ENCODE assay signal across 17 cellular contexts in genomic region chr1:210263963-210264362, GRCh38. TPM values are rescaled to one million over a fixed set of nuclear protein-coding genes. Genes with fewer than 3 reads are reported as not detected.
"Had no signal": no experiment of that assay in that cellular context is flagged by ENCODE, and none has a peak within 500 bp of the region (broad histone marks: within the 10 kb centered on the region; RNA-seq: fewer than 3 reads in every experiment).

No MANE protein-coding gene starts in this region.

- H3K36me3 Mint-ChIP-seq: activated CD4-positive, alpha-beta memory T cell treated with anti-CD3 and anti-CD28 coated beads for 36 hours; activated naive CD4-positive, alpha-beta T cell treated with anti-CD3 and anti-CD28 coated beads, Interleukin-2, amount 10 ng/mL, durations not matched to agents 7 days and 5 days; naive thymus-derived CD8-positive, alpha-beta T cell had no signal

- DNase-seq: activated CD4-positive, alpha-beta memory T cell treated with anti-CD3 and anti-CD28 coated beads for 36 hours; activated CD4-positive, alpha-beta T cell treated with anti-CD3 and anti-CD28 coated beads for 48 hours; activated effector memory CD4-positive, alpha-beta T cell treated with anti-CD3 and anti-CD28 coated beads, Interleukin-2, amount 50 U/mL, for 16 hours; activated naive CD4-positive, alpha-beta T cell treated with anti-CD3 and anti-CD28 coated beads, Interleukin-2, amount 10 ng/mL, durations not matched to agents 7 days and 5 days; amygdala; cerebellar nuclear complex; cortex of kidney; heart right ventricle; kidney; lower lobe of right lung; naive thymus-derived CD8-positive, alpha-beta T cell; stimulated activated CD4-positive, alpha-beta T cell treated with anti-CD3 and anti-CD28 coated beads, Interleukin-12 subunit alpha, Interleukin-12 subunit beta, amount 100 ng/mL, for 4 hours; stimulated activated CD4-positive, alpha-beta T cell treated with anti-CD3 and anti-CD28 coated beads, Interleukin-1b, Interleukin-23, amount 100 ng/mL, for 48 hours had no signal

- H3K9me3 ChIP-seq: heart right ventricle, lower lobe of right lung, thoracic aorta had no signal

- H3K4me3 ChIP-seq: lower lobe of right lung, thoracic aorta had no signal

- H3K27ac Mint-ChIP-seq: activated CD4-positive, alpha-beta memory T cell treated with anti-CD3 and anti-CD28 coated beads for 36 hours; activated naive CD4-positive, alpha-beta T cell treated with anti-CD3 and anti-CD28 coated beads, Interleukin-2, amount 10 ng/mL, durations not matched to agents 7 days and 5 days; naive thymus-derived CD8-positive, alpha-beta T cell; progenitor cell of endocrine pancreas had no signal

- H3K27ac ChIP-seq: epithelial cell of prostate, lower lobe of right lung had no signal

- H3K36me3 ChIP-seq: heart right ventricle, lower lobe of right lung, thoracic aorta had no signal

- ATAC-seq: heart right ventricle; lower lobe of right lung; naive thymus-derived CD8-positive, alpha-beta T cell had no signal

- H3K4me1 Mint-ChIP-seq: activated naive CD4-positive, alpha-beta T cell treated with anti-CD3 and anti-CD28 coated beads, Interleukin-2, amount 10 ng/mL, durations not matched to agents 7 days and 5 days; naive thymus-derived CD8-positive, alpha-beta T cell had no signal

- H3K4me3 Mint-ChIP-seq: activated CD4-positive, alpha-beta memory T cell treated with anti-CD3 and anti-CD28 coated beads for 36 hours; activated naive CD4-positive, alpha-beta T cell treated with anti-CD3 and anti-CD28 coated beads, Interleukin-2, amount 10 ng/mL, durations not matched to agents 7 days and 5 days; naive thymus-derived CD8-positive, alpha-beta T cell had no signal

- H3K9me3 Mint-ChIP-seq: activated CD4-positive, alpha-beta memory T cell treated with anti-CD3 and anti-CD28 coated beads for 36 hours; activated naive CD4-positive, alpha-beta T cell treated with anti-CD3 and anti-CD28 coated beads, Interleukin-2, amount 10 ng/mL, durations not matched to agents 7 days and 5 days; naive thymus-derived CD8-positive, alpha-beta T cell had no signal

RNA-seq across cellular contexts. Expression of gene SERTAD4, which starts 31.4 kb away (rescaled TPM):
- total RNA-seq: activated CD4-positive, alpha-beta memory T cell treated with anti-CD3 and anti-CD28 coated beads for 36 hours; naive thymus-derived CD8-positive, alpha-beta T cell; T-helper 2 cell treated with Interferon-gamma antibody and Interleukin-4, amounts not matched to agents 100 ng/mL and 5 ng/mL, for 36 hours had no signal
- polyA plus RNA-seq: naive thymus-derived CD8-positive, alpha-beta T cell had no signal
